Comparison of ENCODE assay signal across 8 cellular contexts in the genomic region with DNA sequence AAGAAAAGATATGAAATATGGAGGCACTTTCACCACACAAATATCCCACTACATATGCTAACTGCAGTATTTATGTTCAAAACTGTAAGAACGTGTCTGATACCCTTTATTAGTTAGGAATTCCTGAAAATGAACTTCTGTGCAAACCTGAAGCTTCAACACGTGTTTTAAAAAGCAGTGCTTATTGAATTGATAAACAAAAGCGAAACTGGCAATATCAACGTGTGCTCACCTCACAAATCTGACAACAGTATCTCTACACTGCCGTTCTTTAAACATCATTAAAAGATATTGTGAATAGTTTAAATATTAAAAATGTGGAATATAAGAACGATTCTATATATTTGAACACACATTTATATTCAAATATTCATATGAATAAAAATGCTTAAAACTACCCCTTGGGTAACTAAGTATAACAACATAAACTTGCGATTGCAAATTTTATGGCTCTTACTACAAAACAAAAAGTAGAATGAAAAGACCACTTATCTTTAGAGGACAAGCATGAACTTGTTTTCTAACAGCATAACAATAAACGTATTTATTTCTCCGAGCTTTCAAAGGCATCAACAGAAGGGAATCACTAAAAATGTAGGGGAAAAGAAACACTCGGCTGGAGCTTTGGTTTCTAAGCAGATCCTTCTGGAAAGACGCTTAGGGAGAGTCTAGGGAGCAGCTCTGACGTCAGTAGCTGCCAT. TPM values are rescaled to one million over a fixed set of nuclear protein-coding genes. Genes with fewer than 3 reads are reported as not detected.
DNase-seq lines count a peak whose midpoint lies in the region; ATAC-seq and TF ChIP-seq lines count a peak whose summit lies in the region.

A gene (minus strand): TSS at position 670 of the 701 bp plus-strand sequence. CDS start 17,738 bp downstream, outside the sequence.

- H3K36me3 Mint-ChIP-seq in activated T-helper 2 cell treated with anti-CD3 and anti-CD28 coated beads, Interferon-gamma antibody, Interleukin-2, Interleukin-4, amounts not matched to agents 10 μg/mL and 5 μg/mL and 100 μg/mL, durations not matched to agents 14 hours and 24 hours and 36 hours (ENCODE audit: low read depth), result peaks cover 37% of the 10 kb centered on the region

- peaks cover 0 to 38% (median 11%) of the 10 kb centered on the region in 4 donors for H3K4me1 ChIP-seq in sigmoid colon

- H3K9me3 Mint-ChIP-seq in activated T-helper 2 cell treated with anti-CD3 and anti-CD28 coated beads, Interferon-gamma antibody, Interleukin-2, Interleukin-4, amounts not matched to agents 10 μg/mL and 5 μg/mL and 100 μg/mL, durations not matched to agents 14 hours and 24 hours and 36 hours, result no peaks in the 10 kb centered on the region

- H3K4me3 Mint-ChIP-seq in activated T-helper 2 cell treated with anti-CD3 and anti-CD28 coated beads, Interferon-gamma antibody, Interleukin-2, Interleukin-4, amounts not matched to agents 10 μg/mL and 5 μg/mL and 100 μg/mL, durations not matched to agents 14 hours and 24 hours and 36 hours (ENCODE audit: low read depth), result peak within 1 kb of the TSS; percentile 87

- POLR2A ChIA-PET in HEK293T (lab: Yijun Ruan, JAX), result interaction anchor here (0.6 to 4.0 kb wide), 13 partner anchors 10 to 317 kb away, joined by 3 to 29 read pairs (median 4); a partner anchor contains a TSS

- H3K9me3 ChIP-seq in sigmoid colon, result no peaks in the 10 kb centered on the region

- CTCF ChIA-PET in HEK293T (lab: Yijun Ruan, JAX), result interaction anchor here (0.7 to 1.0 kb wide), 2 partner anchors 10 to 67 kb away, joined by 3 read pairs; no protein-coding TSS in a partner anchor

- in situ Hi-C loops in KBM-7 (cut with MboI; ENCODE audit: low pct_unique_long_range_greater_than_20kb, low sequenced_read_pairs), result no loop called here

- peak within 1 kb of the TSS; percentile 92 for H3K27ac Mint-ChIP-seq in activated T-helper 2 cell treated with anti-CD3 and anti-CD28 coated beads, Interferon-gamma antibody, Interleukin-2, Interleukin-4, amounts not matched to agents 10 μg/mL and 5 μg/mL and 100 μg/mL, durations not matched to agents 14 hours and 24 hours and 36 hours

- H3K36me3 ChIP-seq in sigmoid colon, result peaks cover 0 to 13% (median 3%) of the 10 kb centered on the region in 4 donors

- WGBS in sigmoid colon, 2 donors, result 2 to 5% methylated on average over 12 of the region's 12 CpGs

- H3K27me3 ChIP-seq in sigmoid colon, result no peaks in the 10 kb centered on the region

- H3K4me1 Mint-ChIP-seq in activated T-helper 2 cell treated with anti-CD3 and anti-CD28 coated beads, Interferon-gamma antibody, Interleukin-2, Interleukin-4, amounts not matched to agents 10 μg/mL and 5 μg/mL and 100 μg/mL, durations not matched to agents 14 hours and 24 hours and 36 hours (ENCODE audit: low read depth), result peaks cover 44% of the 10 kb centered on the region

- H3K27me3 Mint-ChIP-seq in activated T-helper 2 cell treated with anti-CD3 and anti-CD28 coated beads, Interferon-gamma antibody, Interleukin-2, Interleukin-4, amounts not matched to agents 10 μg/mL and 5 μg/mL and 100 μg/mL, durations not matched to agents 14 hours and 24 hours and 36 hours (ENCODE audit: low read depth), result no peaks in the 10 kb centered on the region

- no peak for TF ChIP-seq EP300 in sigmoid colon (IDR thresholded peaks at IDR 0.05)

- no peak for TF ChIP-seq CTCF in sigmoid colon (IDR thresholded peaks at IDR 0.05)

- peak in 1 of 2 donors; percentile 43 for TF ChIP-seq POLR2A in sigmoid colon (IDR thresholded peaks at IDR 0.05)

- peak within 1 kb of the TSS; percentile 94 to 100 (median 98) for H3K27ac ChIP-seq in sigmoid colon

- peak; percentile 58 for DNase-seq in DMS53 treated with DMSO at 0.1 percent for 48 hours (lab: John Stamatoyannopoulos, UW; ENCODE audit: unreplicated experiment)
- DNase-seq in KBM-7, result peak; percentile 46
- no peak for DNase-seq in activated T-helper 2 cell treated with anti-CD3 and anti-CD28 coated beads, Interferon-gamma antibody, Interleukin-2, Interleukin-4, amounts not matched to agents 10 μg/mL and 5 μg/mL and 100 μg/mL, durations not matched to agents 14 hours and 24 hours and 36 hours (ENCODE audit: low spot score)
- DNase-seq in glomerular endothelial cell (ENCODE audit: extremely low read depth, low read depth, low spot score), result peak; percentile 82
- no peak for DNase-seq in sigmoid colon
- DNase-seq in HEK293T (ENCODE audit: extremely low spot score), result no peak
- no peak for DNase-seq in stimulated activated CD4-positive, alpha-beta T cell treated with anti-CD3 and anti-CD28 coated beads, Interleukin-4, amount 100 ng/mL, for 24 hours

- no peak for ATAC-seq in GM21381 (IDR thresholded peaks at IDR 0.05; ENCODE audit: unreplicated experiment)

- intact Hi-C loops in activated T-helper 2 cell treated with anti-CD3 and anti-CD28 coated beads, Interferon-gamma antibody, Interleukin-2, Interleukin-4, amounts not matched to agents 10 μg/mL and 5 μg/mL and 100 μg/mL, durations not matched to agents 14 hours and 24 hours and 36 hours (cut with micrococcal nuclease), result loop anchor here (1.0 to 10.0 kb wide), 5 partner anchors 51 to 571 kb away; a partner anchor contains a TSS
- intact Hi-C loops in sigmoid colon (cut with DNase I), result loop anchor here (2.0 to 10.0 kb wide), 3 partner anchors 49 to 251 kb away; a partner anchor contains a TSS

- H3K4me3 ChIP-seq in sigmoid colon, result peak within 1 kb of the TSS; percentile 55 to 80 (median 72)

TF ChIP-seq in HEK293T, 16 proteins besides CTCF, POLR2A, EP300 and RAD21:
- no peak for TF ChIP-seq FOXK2 (IDR thresholded peaks at IDR 0.05)
- no peak for TF ChIP-seq ELF4 (IDR thresholded peaks at IDR 0.05)
- TF ChIP-seq, protein P1, sequence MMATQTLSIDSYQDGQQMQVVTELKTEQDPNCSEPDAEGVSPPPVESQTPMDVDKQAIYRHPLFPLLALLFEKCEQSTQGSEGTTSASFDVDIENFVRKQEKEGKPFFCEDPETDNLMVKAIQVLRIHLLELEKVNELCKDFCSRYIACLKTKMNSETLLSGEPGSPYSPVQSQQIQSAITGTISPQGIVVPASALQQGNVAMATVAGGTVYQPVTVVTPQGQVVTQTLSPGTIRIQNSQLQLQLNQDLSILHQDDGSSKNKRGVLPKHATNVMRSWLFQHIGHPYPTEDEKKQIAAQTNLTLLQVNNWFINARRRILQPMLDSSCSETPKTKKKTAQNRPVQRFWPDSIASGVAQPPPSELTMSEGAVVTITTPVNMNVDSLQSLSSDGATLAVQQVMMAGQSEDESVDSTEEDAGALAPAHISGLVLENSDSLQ (IDR thresholded peaks at IDR 0.05), result no peak
- no peak for TF ChIP-seq SUZ12 (IDR thresholded peaks at IDR 0.05)
- TF ChIP-seq L3MBTL2 (conservative IDR thresholded peaks at IDR 0.05), result no peak
- TF ChIP-seq HDGF (IDR thresholded peaks at IDR 0.05; ENCODE audit: borderline replicate concordance), result no peak
- no peak for TF ChIP-seq LEF1 (IDR thresholded peaks at IDR 0.05; ENCODE audit: borderline replicate concordance)
- TF ChIP-seq ZNF384 (IDR thresholded peaks at IDR 0.05), result no peak
- no peak for TF ChIP-seq FOXM1 (IDR thresholded peaks at IDR 0.05; ENCODE audit: borderline replicate concordance)
- TF ChIP-seq BHLHE40 (IDR thresholded peaks at IDR 0.05; ENCODE audit: borderline replicate concordance), result no peak
- no peak for TF ChIP-seq CTBP1 (IDR thresholded peaks at IDR 0.05; ENCODE audit: borderline replicate concordance)
- no peak for TF ChIP-seq ARNT (IDR thresholded peaks at IDR 0.05)
- TF ChIP-seq FOXA1 (IDR thresholded peaks at IDR 0.05), result no peak
- TF ChIP-seq NFRKB (IDR thresholded peaks at IDR 0.05), result no peak
- TF ChIP-seq SP1 (IDR thresholded peaks at IDR 0.05), result no peak
- TF ChIP-seq TARDBP (IDR thresholded peaks at IDR 0.05), result no peak
TF ChIP-seq in HEK293T: peak in this region for 0.

RNA-seq across cellular contexts. Expression of the gene that starts here (rescaled TPM):
- total RNA-seq in activated T-helper 2 cell treated with anti-CD3 and anti-CD28 coated beads, Interferon-gamma antibody, Interleukin-2, Interleukin-4, amounts not matched to agents 10 μg/mL and 5 μg/mL and 100 μg/mL, durations not matched to agents 14 hours and 24 hours and 36 hours, result 0.55 and 0.67 TPM in 2 replicates
- total RNA-seq in glomerular endothelial cell (0.24 and 0.35 TPM in 2 replicates), sigmoid colon (1 to 10 TPM; 1.8 to 2.6 (median 2.3) TPM)
- polyA plus RNA-seq in sigmoid colon, result under 1 TPM; 0.16 to 0.60 (median 0.23) TPM

Comparison
In these comparisons a context has a peak if more than half of its experiments do, and no peak if none do; other contexts are left out.
1. Peak in DNase-seq in glomerular endothelial cell; RNA of the gene not detected or under 1 TPM.
2. DNase-seq: peak in DMS53 treated with DMSO at 0.1 percent for 48 hours (single experiment) and KBM-7 (single experiment); none in activated T-helper 2 cell treated with anti-CD3 and anti-CD28 coated beads, Interferon-gamma antibody, Interleukin-2, Interleukin-4, amounts not matched to agents 10 μg/mL and 5 μg/mL and 100 μg/mL, durations not matched to agents 14 hours and 24 hours and 36 hours (single experiment), sigmoid colon (single experiment), HEK293T (single experiment) and stimulated activated CD4-positive, alpha-beta T cell treated with anti-CD3 and anti-CD28 coated beads, Interleukin-4, amount 100 ng/mL, for 24 hours (single experiment).